In the genomic region with DNA sequence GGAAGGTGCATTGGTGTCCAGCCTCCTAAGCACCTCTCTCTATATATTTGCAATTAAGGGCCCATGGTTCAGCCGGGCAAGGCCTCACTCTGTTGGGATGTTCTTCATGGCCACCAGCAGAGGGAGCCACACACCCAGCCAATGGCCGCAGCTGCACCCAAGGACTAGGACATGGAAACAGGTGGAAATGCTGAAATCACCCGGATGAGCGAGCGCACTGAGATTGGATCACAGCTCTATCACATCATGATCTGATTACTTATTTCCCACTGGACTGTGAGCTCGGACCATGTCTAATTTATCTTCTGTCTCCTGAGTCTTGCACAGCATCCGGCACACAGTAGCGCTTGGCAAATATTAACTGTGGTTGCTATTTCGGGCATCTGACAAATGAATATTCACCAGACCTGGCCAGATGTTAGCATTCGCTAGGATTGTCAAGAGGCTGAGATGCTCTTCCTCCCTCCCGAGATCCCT, we compare ENCODE assay signal across 8 cellular contexts. TPM values are rescaled to one million over a fixed set of nuclear protein-coding genes. Genes with fewer than 3 reads are reported as not detected.
DNase-seq lines count a peak whose midpoint lies in the region; ATAC-seq and TF ChIP-seq lines count a peak whose summit lies in the region.

No MANE protein-coding gene starts in this region.

- peak; percentile 68 for ATAC-seq in GM21737 (IDR thresholded peaks at IDR 0.05; ENCODE audit: unreplicated experiment)
- ATAC-seq in activated naive CD8-positive, alpha-beta T cell treated with anti-CD3 and anti-CD28 coated beads, Interleukin-2, amount 50 U/mL, for 24 hours, result peak; percentile 93

- peak; percentile 84 for DNase-seq in AG10803 (ENCODE audit: low read depth)
- DNase-seq in NCI-H1436 treated with DMSO at 0.1 percent for 48 hours (lab: John Stamatoyannopoulos, UW), result peak; percentile 58
- DNase-seq in T follicular helper cell (ENCODE audit: low read depth), result peak; percentile 47
- peak; percentile 77 for DNase-seq in activated naive CD8-positive, alpha-beta T cell treated with anti-CD3 and anti-CD28 coated beads, Interleukin-2, amount 50 U/mL, for 24 hours
- DNase-seq in cardiac muscle cell (ENCODE audit: low read depth in 1 of 2, low spot score in 1 of 2), result peak; percentile 79 to 87
- DNase-seq in progenitor cell of endocrine pancreas (ENCODE audit: low spot score, unreplicated experiment), result peak; percentile 51
- peak; percentile 81 for DNase-seq in ureter (ENCODE audit: low spot score)

- H3K4me3 ChIP-seq in AG10803 (ENCODE audit: low read length) (no peak overlapping the region), cardiac muscle cell (no peak overlapping the region)

- H3K9me3 ChIP-seq in cardiac muscle cell (ENCODE audit: low read depth), result no peaks in the 10 kb centered on the region

- no peaks in the 10 kb centered on the region for H3K4me1 ChIP-seq in cardiac muscle cell (ENCODE audit: low read depth)

- H3K27me3 ChIP-seq in cardiac muscle cell, result no peaks in the 10 kb centered on the region

- no peak overlapping the region for H3K27ac Mint-ChIP-seq in activated naive CD8-positive, alpha-beta T cell treated with anti-CD3 and anti-CD28 coated beads, Interleukin-2, amount 50 U/mL, for 24 hours
- H3K27ac Mint-ChIP-seq in progenitor cell of endocrine pancreas, result no peak overlapping the region

- H3K27me3 Mint-ChIP-seq in activated naive CD8-positive, alpha-beta T cell treated with anti-CD3 and anti-CD28 coated beads, Interleukin-2, amount 50 U/mL, for 24 hours, result no peaks in the 10 kb centered on the region
- H3K27me3 Mint-ChIP-seq in progenitor cell of endocrine pancreas, result no peaks in the 10 kb centered on the region

- H3K4me3 Mint-ChIP-seq in activated naive CD8-positive, alpha-beta T cell treated with anti-CD3 and anti-CD28 coated beads, Interleukin-2, amount 50 U/mL, for 24 hours, result no peak overlapping the region
- H3K4me3 Mint-ChIP-seq in progenitor cell of endocrine pancreas (ENCODE audit: low read depth), result no peak overlapping the region

- no peak overlapping the region for H3K27ac ChIP-seq in cardiac muscle cell

- no peaks in the 10 kb centered on the region for H3K36me3 Mint-ChIP-seq in activated naive CD8-positive, alpha-beta T cell treated with anti-CD3 and anti-CD28 coated beads, Interleukin-2, amount 50 U/mL, for 24 hours (ENCODE audit: low read depth)
- peaks cover 1% of the 10 kb centered on the region for H3K36me3 Mint-ChIP-seq in progenitor cell of endocrine pancreas (ENCODE audit: insufficient read depth)

- no peaks in the 10 kb centered on the region for H3K36me3 ChIP-seq in cardiac muscle cell

- H3K4me1 Mint-ChIP-seq in activated naive CD8-positive, alpha-beta T cell treated with anti-CD3 and anti-CD28 coated beads, Interleukin-2, amount 50 U/mL, for 24 hours, result no peaks in the 10 kb centered on the region
- H3K4me1 Mint-ChIP-seq in progenitor cell of endocrine pancreas (ENCODE audit: low read depth), result peaks cover 1% of the 10 kb centered on the region

- no peaks in the 10 kb centered on the region for H3K9me3 Mint-ChIP-seq in activated naive CD8-positive, alpha-beta T cell treated with anti-CD3 and anti-CD28 coated beads, Interleukin-2, amount 50 U/mL, for 24 hours
- no peaks in the 10 kb centered on the region for H3K9me3 Mint-ChIP-seq in progenitor cell of endocrine pancreas (ENCODE audit: low read depth)

- TF ChIP-seq CTCF in AG10803 (conservative IDR thresholded peaks at IDR 0.05; ENCODE audit: low read length) (peak; percentile 96), cardiac muscle cell (IDR thresholded peaks at IDR 0.05; ENCODE audit: low read depth, low read length) (peak; percentile 92), progenitor cell of endocrine pancreas (IDR thresholded peaks at IDR 0.05; ENCODE audit: unreplicated experiment) (peak; percentile 96)

RNA-seq across cellular contexts. Expression of a gene that starts 31.2 kb away (rescaled TPM):
- total RNA-seq in cardiac muscle cell, result 5.6 and 6.3 TPM in 2 replicates
- polyA plus RNA-seq in cardiac muscle cell, result 4.3 and 5.4 TPM in 2 replicates
- 42.3 TPM in 2 replicates for total RNA-seq in progenitor cell of endocrine pancreas
- total RNA-seq in ureter, result 4.1 TPM
